ENCODE assay signal across 1 cellular context in genomic region chr6:32178547-32179440, GRCh38.
A peak's percentile ranks its signal among the peaks of the same experiment; 100 is the strongest.
TF ChIP-seq lines count a peak whose summit lies in the region.

No MANE protein-coding gene starts in this region.

TF ChIP-seq in H1, 55 proteins besides CTCF, POLR2A, EP300 and RAD21:
- TF ChIP-seq CHD7 (IDR thresholded peaks at IDR 0.05; ENCODE audit: insufficient replicate concordance, low read length): no peak
- 0 out of 2 replicates have a peak, but pooled peaks have one; percentile 28 for TF ChIP-seq PHF8 (conservative IDR thresholded peaks at IDR 0.05; ENCODE audit: low read depth, low read length)
- no peak for TF ChIP-seq CHD1 (IDR thresholded peaks at IDR 0.05; ENCODE audit: low read depth, low read length)
- TF ChIP-seq MAFK (IDR thresholded peaks at IDR 0.05; ENCODE audit: low read depth, low read length): no peak
- TF ChIP-seq RBBP5 (IDR thresholded peaks at IDR 0.05; ENCODE audit: borderline replicate concordance, low read depth, low read length): no peak
- TF ChIP-seq KDM1A (IDR thresholded peaks at IDR 0.05; ENCODE audit: borderline replicate concordance, low read length): no peak
- no peak for TF ChIP-seq SIRT6 (IDR thresholded peaks at IDR 0.05; ENCODE audit: low read length)
- TF ChIP-seq KDM4A (IDR thresholded peaks at IDR 0.05; ENCODE audit: low read depth, low read length, severe bottlenecking): no peak
- peak; percentile 45; the same call in 1 of the 2 replicates for TF ChIP-seq USF2 (IDR thresholded peaks at IDR 0.05; ENCODE audit: low read length)
- TF ChIP-seq TAF7 (optimal IDR thresholded peaks at IDR 0.05; ENCODE audit: borderline replicate concordance, low read depth, low read length): no peak
- TF ChIP-seq SP2 (IDR thresholded peaks at IDR 0.05; ENCODE audit: low read length): no peak
- TF ChIP-seq CTBP2 (IDR thresholded peaks at IDR 0.05; ENCODE audit: borderline replicate concordance, insufficient read depth, insufficient read length, low read length): no peak
- no peak for TF ChIP-seq TAF1 (IDR thresholded peaks at IDR 0.05; ENCODE audit: low read depth, low read length)
- TF ChIP-seq YY1 (IDR thresholded peaks at IDR 0.05; ENCODE audit: low read depth, low read length): no peak
- 0 out of 4 replicates have a peak, but pooled peaks of 1 of the 2 experiments have one; percentile 12 for TF ChIP-seq SIN3A (conservative IDR thresholded peaks at IDR 0.05 in 1 of 2, IDR thresholded peaks at IDR 0.05 in 1 of 2; ENCODE audit: low read depth in 1 of 2, low read length in 2 of 2)
